ENCODE assay signal across 21 cellular contexts in genomic region chr12:75938189-75938588, GRCh38.
"Had no signal": no experiment of that assay in that cellular context is flagged by ENCODE, and none has a peak within 500 bp of the region (broad histone marks: within the 10 kb centered on the region; RNA-seq: fewer than 3 reads in every experiment).

No MANE protein-coding gene starts in this region.

- FAIRE-seq: bronchial epithelial cell, pancreas, urothelium cell line had no signal

- H3K4me3 ChIP-seq: ascending aorta, gastrocnemius medialis, heart right ventricle, lung, pancreas, thyroid gland had no signal

- H3K27ac ChIP-seq: ascending aorta, gastrocnemius medialis, heart right ventricle, pancreas, thyroid gland had no signal

- H3K9me3 ChIP-seq: ascending aorta, gastrocnemius medialis, heart right ventricle, pancreas, thyroid gland had no signal

- ATAC-seq: activated naive CD8-positive, alpha-beta T cell treated with anti-CD3 and anti-CD28 coated beads, Interleukin-2, amount 50 U/mL, for 24 hours; activated T-cell treated with anti-CD3 and anti-CD28 coated beads, Interleukin-2, amount 50 U/mL, for 72 hours; gastrocnemius medialis; heart right ventricle; left colon; pancreas; stimulated activated naive B cell treated with anti-CD40 and anti-IgM and Interleukin-4, amounts not matched to agents 10 μg/mL and 1 μg/mL and 100 μg/mL, for 72 hours; T-helper 17 cell had no signal

- DNase-seq: activated B cell treated with CpG ODN at 0.5 μM for 24 hours; activated CD4-positive, alpha-beta T cell treated with anti-CD3 and anti-CD28 coated beads for 48 hours; activated CD8-positive, alpha-beta memory T cell treated with anti-CD3 and anti-CD28 coated beads, Interleukin-2, amount 50 U/mL, for 48 hours; activated naive CD4-positive, alpha-beta T cell; activated naive CD8-positive, alpha-beta T cell treated with anti-CD3 and anti-CD28 coated beads, Interleukin-2, amount 50 U/mL, for 24 hours; activated T-cell treated with anti-CD3 and anti-CD28 coated beads, Interleukin-2, amount 50 U/mL, for 72 hours; effector memory CD4-positive, alpha-beta T cell; gastrocnemius medialis; heart right ventricle; left colon; midbrain; pancreas; stimulated activated CD4-positive, alpha-beta T cell treated with anti-CD3 and anti-CD28 coated beads, Interleukin-15, amount 100 ng/mL, for 24 hours; stimulated activated CD4-positive, alpha-beta T cell treated with anti-CD3 and anti-CD28 coated beads, Interleukin-4, amount 100 ng/mL, for 1 hour; stimulated activated naive B cell treated with anti-CD40 and anti-IgM and Interleukin-4, amounts not matched to agents 10 μg/mL and 1 μg/mL and 100 μg/mL, for 72 hours; T-helper 17 cell; thyroid gland had no signal

- H3K27me3 ChIP-seq: ascending aorta, gastrocnemius medialis, pancreas, thyroid gland had no signal

- H3K36me3 ChIP-seq: ascending aorta, gastrocnemius medialis, heart right ventricle, pancreas, thyroid gland had no signal
